16 cellular contexts compared by ENCODE assay signal in genomic region chr11:89877511-89877910, GRCh38. TPM values are rescaled to one million over a fixed set of nuclear protein-coding genes. Genes with fewer than 3 reads are reported as not detected.
DNase-seq lines count a peak whose midpoint lies in the region; ATAC-seq and TF ChIP-seq lines count a peak whose summit lies in the region.
"Not testable (repeated sequence)": the region's sequence is repeated elsewhere in the genome, so short reads cannot be mapped to it uniquely, and the experiment has no call there.
"Had no signal": no experiment of that assay in that cellular context is flagged by ENCODE, and none has a peak within 500 bp of the region (broad histone marks: within the 10 kb centered on the region; RNA-seq: fewer than 3 reads in every experiment).

No MANE protein-coding gene starts in this region.

- H3K4me1 Mint-ChIP-seq in H9; osteocyte (ENCODE audit: unreplicated experiment); type B pancreatic cell (ENCODE audit: unreplicated experiment): not testable (repeated sequence)

- not testable (repeated sequence) for TF ChIP-seq POLR2A in esophagus muscularis mucosa (IDR thresholded peaks at IDR 0.05; ENCODE audit: low read depth)

- not testable (repeated sequence) for H3K79me1 ChIP-seq in H9 (ENCODE audit: insufficient read depth, low read depth, low read length, poor library complexity, severe bottlenecking)

- H2BK12ac ChIP-seq in H9 (ENCODE audit: insufficient read length, low read depth, low read length): not testable (repeated sequence)

- H3K14ac ChIP-seq in H9 (ENCODE audit: insufficient read depth, low read length): not testable (repeated sequence)

- not testable (repeated sequence) for H3K79me2 ChIP-seq in H9 (ENCODE audit: insufficient read depth, low read length)

- H2AFZ ChIP-seq in H9 (ENCODE audit: low read length): not testable (repeated sequence)

- not testable (repeated sequence) for H4K91ac ChIP-seq in H9 (ENCODE audit: insufficient read length, low read depth, low read length)

- H2BK20ac ChIP-seq in H9 (ENCODE audit: low read depth, low read length, poor library complexity, severe bottlenecking): not testable (repeated sequence)

- H3K27me3 ChIP-seq in H9 (ENCODE audit: insufficient read depth, low read length); esophagus muscularis mucosa: not testable (repeated sequence)

- not testable (repeated sequence) for H3K27ac Mint-ChIP-seq in H9; osteocyte (ENCODE audit: unreplicated experiment); type B pancreatic cell

- not testable (repeated sequence) for H3K4ac ChIP-seq in H9 (ENCODE audit: low read depth, low read length)

- H3T11ph ChIP-seq in H9 (ENCODE audit: low read length): not testable (repeated sequence)

- H3K23me2 ChIP-seq in H9 (ENCODE audit: insufficient read length, low read depth, low read length, poor library complexity, severe bottlenecking): not testable (repeated sequence)

- not testable (repeated sequence) for H3K36me3 Mint-ChIP-seq in H9 (ENCODE audit: insufficient read depth in 1 of 3, low read depth in 3 of 3); osteocyte (ENCODE audit: unreplicated experiment); type B pancreatic cell

- TF ChIP-seq CTCF in H9 (conservative IDR thresholded peaks at IDR 0.05); esophagus muscularis mucosa (IDR thresholded peaks at IDR 0.05); osteocyte (IDR thresholded peaks at IDR 0.05); type B pancreatic cell (conservative IDR thresholded peaks at IDR 0.05): not testable (repeated sequence)

- not testable (repeated sequence) for H2BK120ac ChIP-seq in H9 (ENCODE audit: low read depth, low read length, poor library complexity, severe bottlenecking)

- intact Hi-C loops in esophagus muscularis mucosa (cut with DNase I); Right ventricle myocardium inferior (cut with DNase I): not testable (repeated sequence)

- not testable (repeated sequence) for H4K5ac ChIP-seq in H9 (ENCODE audit: insufficient read length, low read depth, low read length)

- not testable (repeated sequence) for H3K56ac ChIP-seq in H9 (ENCODE audit: insufficient read length, low read depth, low read length)

- H3K4me3 Mint-ChIP-seq in H9; osteocyte (ENCODE audit: unreplicated experiment); type B pancreatic cell: not testable (repeated sequence)

- not testable (repeated sequence) for H2AK5ac ChIP-seq in H9 (ENCODE audit: insufficient read length, low read length)

- H3K4me3 ChIP-seq in esophagus muscularis mucosa: not testable (repeated sequence)

- H3K4me1 ChIP-seq in H9 (ENCODE audit: insufficient read depth, low read length); esophagus muscularis mucosa: not testable (repeated sequence)

- ATAC-seq in Right ventricle myocardium inferior: not testable (repeated sequence)

- H3K23ac ChIP-seq in H9 (ENCODE audit: insufficient read length, low read depth, low read length): not testable (repeated sequence)

- TF ChIP-seq EP300 in esophagus muscularis mucosa (IDR thresholded peaks at IDR 0.05): not testable (repeated sequence)

- H3K9ac ChIP-seq in H9 (ENCODE audit: extremely low read depth, insufficient read length, low read length): not testable (repeated sequence)

- not testable (repeated sequence) for H3K4me2 ChIP-seq in H9 (ENCODE audit: insufficient read depth, insufficient read length, low read length)

- not testable (repeated sequence) for H2BK5ac ChIP-seq in H9 (ENCODE audit: insufficient read length, low read length)

- not testable (repeated sequence) for H3K9me3 Mint-ChIP-seq in H9; osteocyte (ENCODE audit: unreplicated experiment); type B pancreatic cell

- not testable (repeated sequence) for H4K20me1 ChIP-seq in H9 (ENCODE audit: control insufficient read depth, insufficient read depth, insufficient read length)

- WGBS in H9 (ENCODE audit: extremely low coverage, insufficient read length, low lambda C conversion rate): no CpG with 5 or more reads among the region's 6 CpGs
- 90% methylated on average over 5 of the region's 6 CpGs for WGBS in esophagus muscularis mucosa

- H3K9me3 ChIP-seq in H9 (ENCODE audit: control insufficient read depth, low read depth, low read length); esophagus muscularis mucosa: not testable (repeated sequence)

- peak; percentile 3 for DNase-seq in H9
- DNase-seq in esophagus muscularis mucosa (ENCODE audit: extremely low spot score): peak; percentile 7
- peak; percentile 20 for DNase-seq in Right ventricle myocardium inferior (ENCODE audit: missing footprints)
- peak; percentile 66 for DNase-seq in osteocyte (ENCODE audit: extremely low spot score, unreplicated experiment)
- DNase-seq in type B pancreatic cell (ENCODE audit: extremely low spot score, unreplicated experiment): peak; percentile 20

- not testable (repeated sequence) for H3K36me3 ChIP-seq in esophagus muscularis mucosa

- H3K27ac ChIP-seq in H9 (ENCODE audit: insufficient read length, low read depth, low read length); esophagus muscularis mucosa (replicated peaks in 1 of 4): not testable (repeated sequence)

- not testable (repeated sequence) for H2BK15ac ChIP-seq in H9 (ENCODE audit: low read depth, low read length)

- not testable (repeated sequence) for H3K18ac ChIP-seq in H9 (ENCODE audit: insufficient read length, low read depth, low read length)

- not testable (repeated sequence) for H4K8ac ChIP-seq in H9 (replicated peaks; ENCODE audit: insufficient read length, low read depth, low read length)

- not testable (repeated sequence) for H3K27me3 Mint-ChIP-seq in H9 (ENCODE audit: low read depth); osteocyte (ENCODE audit: unreplicated experiment); type B pancreatic cell

RNA-seq across cellular contexts. Expression of gene TRIM64B, which starts 0.8 kb away (rescaled TPM):
- total RNA-seq in H9 (2021): not detected in 2 replicates
- total RNA-seq in esophagus muscularis mucosa: not detected
- total RNA-seq in Right ventricle myocardium inferior: not detected
- not detected in 2 replicates for total RNA-seq in osteocyte
- not detected in 2 replicates for total RNA-seq in type B pancreatic cell (ENCODE audit: low replicate concordance)
- total RNA-seq: A172; A673; B cell; Caco-2; Calu3; CD4-positive, alpha-beta memory T cell; CD4-positive, alpha-beta T cell; CD4-positive, CD25-positive, alpha-beta regulatory T cell; CD8-positive, alpha-beta memory T cell; CD8-positive, alpha-beta T cell; Daoy had no signal

RNA-seq across cellular contexts. Expression of gene TRIM49D1, which starts 44.5 kb away (rescaled TPM):
- total RNA-seq in H9 (2021) (not detected in 2 replicates), esophagus muscularis mucosa (not detected), Right ventricle myocardium inferior (not detected), osteocyte (not detected in 2 replicates), type B pancreatic cell (ENCODE audit: low replicate concordance) (not detected in 2 replicates)
- total RNA-seq: A172; A673; B cell; Caco-2; Calu3; CD4-positive, alpha-beta memory T cell; CD4-positive, alpha-beta T cell; CD4-positive, CD25-positive, alpha-beta regulatory T cell; CD8-positive, alpha-beta memory T cell; CD8-positive, alpha-beta T cell; Daoy had no signal

RNA-seq across cellular contexts. Expression of gene TRIM49D2, which starts 46.4 kb away (rescaled TPM):
- not detected in 2 replicates for total RNA-seq in H9 (2021)
- not detected for total RNA-seq in esophagus muscularis mucosa
- total RNA-seq in Right ventricle myocardium inferior: not detected
- total RNA-seq in osteocyte: not detected in 2 replicates
- total RNA-seq in type B pancreatic cell (ENCODE audit: low replicate concordance): not detected in 2 replicates
- total RNA-seq: A172; A673; B cell; Caco-2; Calu3; CD4-positive, alpha-beta memory T cell; CD4-positive, alpha-beta T cell; CD4-positive, CD25-positive, alpha-beta regulatory T cell; CD8-positive, alpha-beta memory T cell; CD8-positive, alpha-beta T cell; Daoy had no signal

Comparison
In these comparisons a context has a peak if more than half of its experiments do, and no peak if none do; other contexts are left out.
1. DNase-seq: peak in every context shown above with its lines; median percentile 66 in osteocyte; 20 in Right ventricle myocardium inferior; 20 in type B pancreatic cell; 7 in esophagus muscularis mucosa; 3 in H9.